10 cellular contexts compared by ENCODE assay signal in genomic region chr15:73983211-73983727, GRCh38. TPM values are rescaled to one million over a fixed set of nuclear protein-coding genes. Genes with fewer than 3 reads are reported as not detected.
A peak's percentile ranks its signal among the peaks of the same experiment; 100 is the strongest.
DNase-seq lines count a peak whose midpoint lies in the region; ATAC-seq and TF ChIP-seq lines count a peak whose summit lies in the region.
"Had no signal": no experiment of that assay in that cellular context is flagged by ENCODE, and none has a peak within 500 bp of the region (broad histone marks: within the 10 kb centered on the region; RNA-seq: fewer than 3 reads in every experiment).

No MANE protein-coding gene starts in this region.

- no peak overlapping the region for H3K4me3 ChIP-seq in transverse colon
- H3K4me3 ChIP-seq: testis had no signal

- no peak for TF ChIP-seq CTCF in transverse colon (IDR thresholded peaks at IDR 0.05)
- TF ChIP-seq CTCF in GM13976 (IDR thresholded peaks at IDR 0.05; ENCODE audit: borderline replicate concordance, control extremely low read depth, extremely low read depth, insufficient read depth, missing control alignments), result no peak

- H3K27ac Mint-ChIP-seq in T-helper 1 cell treated with Interleukin-12 subunit alpha and Interleukin-12 subunit beta and Interleukin-4 antibody, amounts not matched to agents 30 μg/mL and 1 μg/mL, for 36 hours, result peak overlapping the region; percentile 89

- 35% methylated on average over 7 of the region's 10 CpGs; no CpG with 5 or more reads in 1 of the 2 donors for WGBS in transverse colon (ENCODE audit: low coverage in 1 of 2), 2 donors

- H3K9me3 ChIP-seq in transverse colon, result no peaks in the 10 kb centered on the region
- H3K9me3 ChIP-seq: testis had no signal

- no peak overlapping the region for H3K4me3 Mint-ChIP-seq in T-helper 1 cell treated with Interleukin-12 subunit alpha and Interleukin-12 subunit beta and Interleukin-4 antibody, amounts not matched to agents 30 μg/mL and 1 μg/mL, for 36 hours

- peak overlapping the region; percentile 82 to 90 (median 86) for H3K27ac ChIP-seq in transverse colon

- no peaks in the 10 kb centered on the region for H3K36me3 ChIP-seq in transverse colon

- H3K9me3 Mint-ChIP-seq in T-helper 1 cell treated with Interleukin-12 subunit alpha and Interleukin-12 subunit beta and Interleukin-4 antibody, amounts not matched to agents 30 μg/mL and 1 μg/mL, for 36 hours, result no peaks in the 10 kb centered on the region
- H3K9me3 Mint-ChIP-seq: T-cell had no signal

- intact Hi-C loops in transverse colon (cut with DNase I; ENCODE audit: low total_unique reads), result no loop called here

- H3K27me3 Mint-ChIP-seq in T-helper 1 cell treated with Interleukin-12 subunit alpha and Interleukin-12 subunit beta and Interleukin-4 antibody, amounts not matched to agents 30 μg/mL and 1 μg/mL, for 36 hours (ENCODE audit: low read depth), result no peaks in the 10 kb centered on the region
- H3K27me3 Mint-ChIP-seq: T-cell had no signal

- H3K36me3 Mint-ChIP-seq in T-helper 1 cell treated with Interleukin-12 subunit alpha and Interleukin-12 subunit beta and Interleukin-4 antibody, amounts not matched to agents 30 μg/mL and 1 μg/mL, for 36 hours (ENCODE audit: low read depth), result peaks cover 12% of the 10 kb centered on the region

- peaks cover 53% of the 10 kb centered on the region for H3K4me1 Mint-ChIP-seq in T-helper 1 cell treated with Interleukin-12 subunit alpha and Interleukin-12 subunit beta and Interleukin-4 antibody, amounts not matched to agents 30 μg/mL and 1 μg/mL, for 36 hours (ENCODE audit: low read depth)

- TF ChIP-seq POLR2A in transverse colon (IDR thresholded peaks at IDR 0.05), result no peak

- in situ Hi-C loops in transverse colon (cut with MboI; ENCODE audit: low pct_ligation_motif_present in 1 of 4, low pct_unique_long_range_greater_than_20kb in 1 of 4, low sequenced_read_pairs in 3 of 4), result loop anchor here in 1 of 4 donors (10.0 kb wide), 1 partner anchor 52 kb away; no protein-coding TSS in a partner anchor
- in situ Hi-C loops in GM13976 (cut with MboI; ENCODE audit: low sequenced_read_pairs, unreplicated experiment), result no loop called here

- no peaks in the 10 kb centered on the region for H3K27me3 ChIP-seq in transverse colon
- H3K27me3 ChIP-seq: testis had no signal

- no peak for ATAC-seq in HG03520 (IDR thresholded peaks at IDR 0.05; ENCODE audit: unreplicated experiment)

- DNase-seq in T-helper 1 cell (no peak), astrocyte of the hippocampus (ENCODE audit: low read depth, low spot score) (peak; percentile 89), kidney glomerular epithelial cell (lab: John Stamatoyannopoulos, UW) (peak; percentile 90), transverse colon (peak; percentile 47), GM13976 (ENCODE audit: low spot score) (no peak), OCI-M2 (lab: John Stamatoyannopoulos, UW; ENCODE audit: unreplicated experiment) (no peak)

- no peak for TF ChIP-seq EP300 in transverse colon (IDR thresholded peaks at IDR 0.05; ENCODE audit: low read depth)

- peaks cover 26 to 49% (median 37%) of the 10 kb centered on the region in 4 donors for H3K4me1 ChIP-seq in transverse colon

RNA-seq across cellular contexts. Expression of gene STOML1, which starts 8.8 kb away (rescaled TPM):
- total RNA-seq in transverse colon, result 10 to 100 TPM in 1 of 4 donors, 1 to 10 TPM in 2, under 1 TPM in 1; 0.75 to 14.6 (median 4.5) TPM

RNA-seq across cellular contexts. Expression of gene PML, which starts 11.2 kb away (rescaled TPM):
- 100 to 1,000 TPM in 1 of 4 donors, 10 to 100 TPM in 3; 35.1 to 128 (median 70.0) TPM for total RNA-seq in transverse colon

RNA-seq across cellular contexts. Expression of gene LOXL1, which starts 57.0 kb away (rescaled TPM):
- 1 to 10 TPM in 3 of 4 donors, not detected in 1; 1.8 to 6.8 (median 1.9) TPM for total RNA-seq in transverse colon

Comparison
In these comparisons a context has a peak if more than half of its experiments do, and no peak if none do; other contexts are left out.
1. DNase-seq: peak in astrocyte of the hippocampus (single experiment), kidney glomerular epithelial cell (single experiment) and transverse colon (single experiment); none in T-helper 1 cell (0 of 5), GM13976 (single experiment) and OCI-M2 (single experiment).